Comparison of ENCODE assay signal across 1 cellular context in the genomic region with DNA sequence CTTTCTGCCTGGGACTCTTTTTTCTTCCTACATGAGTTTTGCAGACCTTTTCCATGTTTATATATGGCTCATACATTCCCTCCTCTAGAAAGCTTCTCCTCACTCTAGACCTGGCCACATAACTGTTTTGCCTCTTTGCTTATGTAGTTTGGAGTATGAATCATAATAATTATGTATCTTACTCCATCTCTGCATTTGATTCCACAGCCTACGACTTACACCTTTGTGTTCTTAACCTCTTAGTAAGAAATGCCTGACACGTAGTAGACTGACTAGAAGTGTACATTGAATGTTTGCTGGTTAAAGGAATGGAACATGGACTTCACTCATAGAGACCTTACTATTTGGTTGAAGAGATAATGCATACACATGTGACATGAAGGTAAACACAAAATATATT.
TF ChIP-seq lines count a peak whose summit lies in the region.

No MANE protein-coding gene starts in this region.

TF ChIP-seq in HepG2, 621 proteins besides CTCF, POLR2A, EP300 and RAD21:
- TF ChIP-seq, protein P1, sequence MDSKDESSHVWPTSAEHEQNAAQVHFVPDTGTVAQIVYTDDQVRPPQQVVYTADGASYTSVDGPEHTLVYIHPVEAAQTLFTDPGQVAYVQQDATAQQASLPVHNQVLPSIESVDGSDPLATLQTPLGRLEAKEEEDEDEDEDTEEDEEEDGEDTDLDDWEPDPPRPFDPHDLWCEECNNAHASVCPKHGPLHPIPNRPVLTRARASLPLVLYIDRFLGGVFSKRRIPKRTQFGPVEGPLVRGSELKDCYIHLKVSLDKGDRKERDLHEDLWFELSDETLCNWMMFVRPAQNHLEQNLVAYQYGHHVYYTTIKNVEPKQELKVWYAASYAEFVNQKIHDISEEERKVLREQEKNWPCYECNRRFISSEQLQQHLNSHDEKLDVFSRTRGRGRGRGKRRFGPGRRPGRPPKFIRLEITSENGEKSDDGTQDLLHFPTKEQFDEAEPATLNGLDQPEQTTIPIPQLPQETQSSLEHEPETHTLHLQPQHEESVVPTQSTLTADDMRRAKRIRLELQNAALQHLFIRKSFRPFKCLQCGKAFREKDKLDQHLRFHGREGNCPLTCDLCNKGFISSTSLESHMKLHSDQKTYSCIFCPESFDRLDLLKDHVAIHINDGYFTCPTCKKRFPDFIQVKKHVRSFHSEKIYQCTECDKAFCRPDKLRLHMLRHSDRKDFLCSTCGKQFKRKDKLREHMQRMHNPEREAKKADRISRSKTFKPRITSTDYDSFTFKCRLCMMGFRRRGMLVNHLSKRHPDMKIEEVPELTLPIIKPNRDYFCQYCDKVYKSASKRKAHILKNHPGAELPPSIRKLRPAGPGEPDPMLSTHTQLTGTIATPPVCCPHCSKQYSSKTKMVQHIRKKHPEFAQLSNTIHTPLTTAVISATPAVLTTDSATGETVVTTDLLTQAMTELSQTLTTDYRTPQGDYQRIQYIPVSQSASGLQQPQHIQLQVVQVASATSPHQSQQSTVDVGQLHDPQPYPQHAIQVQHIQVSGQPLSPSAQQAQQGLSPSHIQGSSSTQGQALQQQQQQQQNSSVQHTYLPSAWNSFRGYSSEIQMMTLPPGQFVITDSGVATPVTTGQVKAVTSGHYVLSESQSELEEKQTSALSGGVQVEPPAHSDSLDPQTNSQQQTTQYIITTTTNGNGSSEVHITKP (CRISPR knock-in tag; IDR thresholded peaks at IDR 0.05; ENCODE audit: low read depth): no peak
- TF ChIP-seq, protein P2, sequence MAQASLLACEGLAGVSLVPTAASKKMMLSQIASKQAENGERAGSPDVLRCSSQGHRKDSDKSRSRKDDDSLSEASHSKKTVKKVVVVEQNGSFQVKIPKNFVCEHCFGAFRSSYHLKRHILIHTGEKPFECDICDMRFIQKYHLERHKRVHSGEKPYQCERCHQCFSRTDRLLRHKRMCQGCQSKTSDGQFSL (CRISPR knock-in tag; IDR thresholded peaks at IDR 0.05): 0 out of 2 replicates have a peak, but pooled peaks have one; percentile 26
